In the genomic region with DNA sequence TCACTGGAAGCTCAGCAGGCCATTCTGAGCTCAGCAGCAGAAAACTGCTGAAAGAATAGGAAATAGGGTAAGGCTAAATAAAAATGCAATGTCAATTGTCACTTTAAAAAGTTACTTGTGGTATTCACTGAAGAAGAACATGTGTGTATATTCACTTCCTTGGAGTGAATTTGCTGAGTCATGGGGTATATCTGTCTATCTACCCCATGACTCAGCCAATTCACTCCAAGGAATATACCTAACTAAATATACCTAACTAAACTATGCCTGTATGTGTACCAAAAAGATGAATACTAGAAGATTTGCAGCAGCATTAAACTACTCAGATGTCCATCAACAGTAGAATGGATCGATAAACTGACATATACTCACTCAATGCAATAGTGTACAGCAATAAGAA, we compare ENCODE assay signal across 1 cellular context.
TF ChIP-seq lines count a peak whose summit lies in the region.

No MANE protein-coding gene starts in this region.

TF ChIP-seq in K562, 482 proteins besides CTCF, POLR2A, EP300 and RAD21 (continued from another document):
- TF ChIP-seq, protein P1, sequence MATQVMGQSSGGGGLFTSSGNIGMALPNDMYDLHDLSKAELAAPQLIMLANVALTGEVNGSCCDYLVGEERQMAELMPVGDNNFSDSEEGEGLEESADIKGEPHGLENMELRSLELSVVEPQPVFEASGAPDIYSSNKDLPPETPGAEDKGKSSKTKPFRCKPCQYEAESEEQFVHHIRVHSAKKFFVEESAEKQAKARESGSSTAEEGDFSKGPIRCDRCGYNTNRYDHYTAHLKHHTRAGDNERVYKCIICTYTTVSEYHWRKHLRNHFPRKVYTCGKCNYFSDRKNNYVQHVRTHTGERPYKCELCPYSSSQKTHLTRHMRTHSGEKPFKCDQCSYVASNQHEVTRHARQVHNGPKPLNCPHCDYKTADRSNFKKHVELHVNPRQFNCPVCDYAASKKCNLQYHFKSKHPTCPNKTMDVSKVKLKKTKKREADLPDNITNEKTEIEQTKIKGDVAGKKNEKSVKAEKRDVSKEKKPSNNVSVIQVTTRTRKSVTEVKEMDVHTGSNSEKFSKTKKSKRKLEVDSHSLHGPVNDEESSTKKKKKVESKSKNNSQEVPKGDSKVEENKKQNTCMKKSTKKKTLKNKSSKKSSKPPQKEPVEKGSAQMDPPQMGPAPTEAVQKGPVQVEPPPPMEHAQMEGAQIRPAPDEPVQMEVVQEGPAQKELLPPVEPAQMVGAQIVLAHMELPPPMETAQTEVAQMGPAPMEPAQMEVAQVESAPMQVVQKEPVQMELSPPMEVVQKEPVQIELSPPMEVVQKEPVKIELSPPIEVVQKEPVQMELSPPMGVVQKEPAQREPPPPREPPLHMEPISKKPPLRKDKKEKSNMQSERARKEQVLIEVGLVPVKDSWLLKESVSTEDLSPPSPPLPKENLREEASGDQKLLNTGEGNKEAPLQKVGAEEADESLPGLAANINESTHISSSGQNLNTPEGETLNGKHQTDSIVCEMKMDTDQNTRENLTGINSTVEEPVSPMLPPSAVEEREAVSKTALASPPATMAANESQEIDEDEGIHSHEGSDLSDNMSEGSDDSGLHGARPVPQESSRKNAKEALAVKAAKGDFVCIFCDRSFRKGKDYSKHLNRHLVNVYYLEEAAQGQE (CRISPR knock-in tag; IDR thresholded peaks at IDR 0.05; ENCODE audit: low read depth): no peak
- TF ChIP-seq TAF15 (IDR thresholded peaks at IDR 0.05; ENCODE audit: low read depth, low read length) (no peak), CHD1 (IDR thresholded peaks at IDR 0.05; ENCODE audit: low read length) (no peak), CBFB (CRISPR knock-in tag; IDR thresholded peaks at IDR 0.05) (no peak), ZNF12 (CRISPR knock-in tag; IDR thresholded peaks at IDR 0.05) (no peak), PTBP1 (IDR thresholded peaks at IDR 0.05; ENCODE audit: low read depth, low read length) (no peak)
- TF ChIP-seq, protein P2, sequence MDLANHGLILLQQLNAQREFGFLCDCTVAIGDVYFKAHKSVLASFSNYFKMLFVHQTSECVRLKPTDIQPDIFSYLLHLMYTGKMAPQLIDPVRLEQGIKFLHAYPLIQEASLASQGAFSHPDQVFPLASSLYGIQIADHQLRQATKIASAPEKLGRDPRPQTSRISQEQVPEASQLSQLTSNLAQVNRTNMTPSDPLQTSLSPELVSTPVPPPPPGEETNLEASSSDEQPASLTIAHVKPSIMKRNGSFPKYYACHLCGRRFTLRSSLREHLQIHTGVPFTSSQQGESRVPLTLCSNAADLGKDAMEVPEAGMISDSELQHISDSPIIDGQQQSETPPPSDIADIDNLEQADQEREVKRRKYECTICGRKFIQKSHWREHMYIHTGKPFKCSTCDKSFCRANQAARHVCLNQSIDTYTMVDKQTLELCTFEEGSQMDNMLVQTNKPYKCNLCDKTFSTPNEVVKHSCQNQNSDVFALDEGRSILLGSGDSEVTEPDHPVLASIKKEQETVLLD (IDR thresholded peaks at IDR 0.05): no peak
- TF ChIP-seq, protein P3, sequence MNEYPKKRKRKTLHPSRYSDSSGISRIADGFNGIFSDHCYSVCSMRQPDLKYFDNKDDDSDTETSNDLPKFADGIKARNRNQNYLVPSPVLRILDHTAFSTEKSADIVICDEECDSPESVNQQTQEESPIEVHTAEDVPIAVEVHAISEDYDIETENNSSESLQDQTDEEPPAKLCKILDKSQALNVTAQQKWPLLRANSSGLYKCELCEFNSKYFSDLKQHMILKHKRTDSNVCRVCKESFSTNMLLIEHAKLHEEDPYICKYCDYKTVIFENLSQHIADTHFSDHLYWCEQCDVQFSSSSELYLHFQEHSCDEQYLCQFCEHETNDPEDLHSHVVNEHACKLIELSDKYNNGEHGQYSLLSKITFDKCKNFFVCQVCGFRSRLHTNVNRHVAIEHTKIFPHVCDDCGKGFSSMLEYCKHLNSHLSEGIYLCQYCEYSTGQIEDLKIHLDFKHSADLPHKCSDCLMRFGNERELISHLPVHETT (CRISPR knock-in tag; conservative IDR thresholded peaks at IDR 0.05 in 1 of 2, IDR thresholded peaks at IDR 0.05 in 1 of 2): no peak
- TF ChIP-seq, protein P4, sequence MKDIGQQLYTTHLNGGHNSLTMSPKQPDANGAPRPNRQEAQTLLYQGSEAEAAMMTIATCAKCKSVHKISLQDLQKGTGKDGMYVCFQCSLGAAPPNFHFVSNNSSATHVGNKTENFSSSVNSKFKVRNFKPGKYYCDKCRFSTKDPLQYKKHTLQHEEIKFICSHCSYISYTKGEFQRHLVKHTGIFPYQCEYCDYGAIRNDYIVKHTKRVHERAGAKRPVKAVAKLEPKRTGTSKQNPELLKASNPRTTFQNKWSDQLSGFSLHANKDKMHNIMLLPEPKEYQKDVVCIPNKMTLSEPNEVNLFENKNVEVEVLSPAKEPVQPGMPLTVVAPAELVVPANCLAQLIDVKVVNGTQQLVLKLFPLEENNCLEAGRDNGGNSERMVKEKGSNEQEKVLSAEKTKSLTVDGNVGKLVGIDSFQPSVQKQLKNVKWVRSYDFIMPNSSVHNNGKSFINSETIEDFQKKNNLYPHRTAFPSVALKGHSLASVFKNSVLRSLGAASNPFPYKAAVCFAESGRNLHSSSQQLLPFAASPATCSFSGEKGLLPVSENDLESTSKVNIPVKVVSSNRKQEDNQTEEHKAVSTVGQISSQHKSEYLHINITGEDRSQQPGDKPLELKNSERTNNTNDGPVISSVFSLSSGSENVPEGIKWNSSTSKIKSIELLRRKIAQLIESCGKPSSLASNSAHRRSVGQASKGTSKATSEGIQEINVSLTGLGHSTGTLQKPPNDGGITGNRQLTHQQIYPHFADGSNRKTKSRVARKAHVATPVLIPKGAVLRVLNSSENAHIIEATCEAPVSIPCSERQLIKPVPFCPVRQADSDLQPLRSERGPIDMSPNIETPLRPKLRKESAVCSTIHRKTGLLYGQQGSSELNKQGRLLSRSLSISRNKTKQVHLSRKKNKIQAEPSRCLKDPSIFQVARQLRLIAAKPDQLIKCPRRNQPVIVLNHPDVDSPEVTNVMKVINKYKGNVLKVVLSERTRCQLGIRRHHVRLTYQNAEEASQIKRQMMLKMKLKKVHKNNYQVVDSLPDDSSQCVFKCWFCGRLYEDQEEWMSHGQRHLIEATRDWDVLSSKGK (CRISPR knock-in tag; IDR thresholded peaks at IDR 0.05): no peak
